ENCODE assay signal across 14 cellular contexts in genomic region chr14:59067135-59067894, GRCh38.
A peak's percentile ranks its signal among the peaks of the same experiment; 100 is the strongest.
DNase-seq lines count a peak whose midpoint lies in the region; ATAC-seq, FAIRE-seq and TF ChIP-seq lines count a peak whose summit lies in the region.
"Had no signal": no experiment of that assay in that cellular context is flagged by ENCODE, and none has a peak within 500 bp of the region (broad histone marks: within the 10 kb centered on the region; RNA-seq: fewer than 3 reads in every experiment).

No MANE protein-coding gene starts in this region.

- H4K20me1 ChIP-seq in HepG2 (ENCODE audit: insufficient read depth, low read length) (no peaks in the 10 kb centered on the region), GM12878 (ENCODE audit: control insufficient read depth, insufficient read depth) (no peaks in the 10 kb centered on the region), H9 (ENCODE audit: control insufficient read depth, insufficient read depth, insufficient read length) (no peaks in the 10 kb centered on the region)

- intact Hi-C loops in HepG2 (cut with micrococcal nuclease; ENCODE audit: unreplicated experiment) (no loop called here), right lobe of liver (cut with DNase I) (no loop called here), GM12878 (cut with micrococcal nuclease; ENCODE audit: unreplicated experiment) (loop anchor here (5.0 kb wide), 1 partner anchor 50 kb away; no protein-coding TSS in a partner anchor)
- intact Hi-C loops in CD8-positive, alpha-beta T cell (cut with DNase I, micrococcal nuclease) = no loop called here

- no peaks in the 10 kb centered on the region for H3K4me1 Mint-ChIP-seq in H9
- no peaks in the 10 kb centered on the region for H3K4me1 Mint-ChIP-seq in CD8-positive, alpha-beta T cell (ENCODE audit: low read depth)
- H3K4me1 Mint-ChIP-seq: natural killer cell had no signal

- CTCF ChIA-PET in HepG2 (lab: Yijun Ruan, JAX; ENCODE audit: low intra/inter-chr PET ratio, low total read pairs) = no interaction called here
- CTCF ChIA-PET in GM12878 (lab: Yijun Ruan, JAX) = interaction anchor here (0.6 to 1.5 kb wide), 2 partner anchors 39 to 566 kb away, joined by 3 read pairs; no protein-coding TSS in a partner anchor
- CTCF ChIA-PET in CD8-positive, alpha-beta T cell (lab: Charles Lee) = no interaction called here

- no peak overlapping the region for H3K4me3 ChIP-seq in HepG2 (replicated peaks in 1 of 3; ENCODE audit: insufficient read depth in 1 of 3, low read depth in 2 of 3, low read length in 3 of 3)
- H3K4me3 ChIP-seq in right lobe of liver = no peak overlapping the region
- H3K4me3 ChIP-seq in GM12878 = no peak overlapping the region
- H3K4me3 ChIP-seq in mesenchymal stem cell (ENCODE audit: insufficient read depth in 1 of 2, low read depth in 1 of 2, low read length in 2 of 2) = no peak overlapping the region
- H3K4me3 ChIP-seq in CD8-positive, alpha-beta T cell (ENCODE audit: low read depth, low read length) = no peak overlapping the region
- H3K4me3 ChIP-seq: heart left ventricle had no signal

- H2BK5ac ChIP-seq in mesenchymal stem cell (ENCODE audit: low read depth, low read length, poor library complexity, severe bottlenecking) (no peak overlapping the region), H9 (ENCODE audit: insufficient read length, low read length) (no peak overlapping the region)

- TF ChIP-seq RAD21 in HepG2 (CRISPR knock-in tag; IDR thresholded peaks at IDR 0.05) (no peak), GM12878 (IDR thresholded peaks at IDR 0.05; ENCODE audit: insufficient read depth, low read depth, low read length) (no peak)

- POLR2A ChIA-PET in HepG2 (lab: Yijun Ruan, JAX) (no interaction called here), GM12878 (lab: Charles Lee) (no interaction called here)
- POLR2A ChIA-PET in CD8-positive, alpha-beta T cell (lab: Charles Lee) = no interaction called here

- H3K27me3 ChIP-seq in HepG2 (ENCODE audit: control insufficient read depth in 1 of 2, insufficient read depth in 2 of 2, low read length in 2 of 2) (0 out of 5 replicates have a peak, but pooled peaks cover 0 to 1% of the 10 kb centered on the region in 2 experiments), right lobe of liver (no peaks in the 10 kb centered on the region), GM12878 (replicated peaks in 1 of 2; ENCODE audit: control insufficient read depth in 2 of 2, insufficient read depth in 2 of 2, low read length in 1 of 2) (no peaks in the 10 kb centered on the region), mesenchymal stem cell (ENCODE audit: control insufficient read depth in 1 of 2, insufficient read depth in 1 of 2, low read length in 2 of 2) (no peaks in the 10 kb centered on the region), H9 (ENCODE audit: insufficient read depth, low read length) (no peaks in the 10 kb centered on the region)
- no peaks in the 10 kb centered on the region for H3K27me3 ChIP-seq in CD8-positive, alpha-beta T cell (ENCODE audit: insufficient read depth, low read length)

- TF ChIP-seq POLR2A in HepG2 (IDR thresholded peaks at IDR 0.05; ENCODE audit: insufficient read depth in 1 of 2, low read depth in 2 of 2, low read length in 2 of 2) (no peak), right lobe of liver (IDR thresholded peaks at IDR 0.05) (no peak), GM12878 (IDR thresholded peaks at IDR 0.05; ENCODE audit: low read depth, low read length) (no peak)

- H3K14ac ChIP-seq in mesenchymal stem cell (ENCODE audit: low read length in 2 of 2) (peak overlapping the region in 1 of 2 experiments; percentile 41), H9 (ENCODE audit: insufficient read depth, low read length) (no peak overlapping the region)

- H3K79me2 ChIP-seq in HepG2 (ENCODE audit: insufficient read depth, low read length) = no peaks in the 10 kb centered on the region
- no peaks in the 10 kb centered on the region for H3K79me2 ChIP-seq in GM12878 (ENCODE audit: control insufficient read depth, insufficient read depth, low read length)
- no peaks in the 10 kb centered on the region for H3K79me2 ChIP-seq in H9 (ENCODE audit: insufficient read depth, low read length)

- H3K27ac Mint-ChIP-seq in H9 = no peak overlapping the region
- no peak overlapping the region for H3K27ac Mint-ChIP-seq in CD8-positive, alpha-beta T cell
- H3K27ac Mint-ChIP-seq: natural killer cell had no signal

- TF ChIP-seq EP300 in HepG2 (IDR thresholded peaks at IDR 0.05; ENCODE audit: low read depth in 2 of 2, low read length in 2 of 2) (no peak), HepG2 (CRISPR knock-in tag; IDR thresholded peaks at IDR 0.05; ENCODE audit: borderline replicate concordance) (no peak), GM12878 (IDR thresholded peaks at IDR 0.05; ENCODE audit: borderline replicate concordance in 1 of 2, control insufficient read depth in 1 of 2, low read depth in 2 of 2, low read length in 2 of 2) (no peak)

- SMC1A ChIA-PET in GM12878 (lab: Charles Lee; ENCODE audit: uncharacterized antibody, unreplicated experiment) = interaction anchor here (0.9 to 1.0 kb wide), 2 partner anchors 12 to 57 kb away, joined by 3 read pairs; no protein-coding TSS in a partner anchor

- H3K18ac ChIP-seq in mesenchymal stem cell (ENCODE audit: low read depth in 1 of 2, low read length in 2 of 2) = peak overlapping the region; percentile 66 to 75
- H3K18ac ChIP-seq in H9 (ENCODE audit: insufficient read length, low read depth, low read length) = no peak overlapping the region

- in situ Hi-C loops in HepG2 (cut with HindIII; ENCODE audit: extremely low pct_ligation_motif_present, low pct_unique_long_range_greater_than_20kb) (no loop called here), GM12878 (cut with MboI) (no loop called here)

- no peak overlapping the region for H3K56ac ChIP-seq in H9 (ENCODE audit: insufficient read length, low read depth, low read length)

- no peak for ATAC-seq in HepG2
- no peak for ATAC-seq in right lobe of liver
- peak; percentile 61 for ATAC-seq in GM12878
- no peak for ATAC-seq in GM18858 (IDR thresholded peaks at IDR 0.05; ENCODE audit: unreplicated experiment)
- no peak for ATAC-seq in CD8-positive, alpha-beta T cell
- ATAC-seq: natural killer cell had no signal

- H2BK15ac ChIP-seq in mesenchymal stem cell (ENCODE audit: low read depth, poor library complexity, severe bottlenecking) (no peak overlapping the region), H9 (ENCODE audit: low read depth, low read length) (no peak overlapping the region)

- no peaks in the 10 kb centered on the region for H3K27me3 Mint-ChIP-seq in H9 (ENCODE audit: low read depth)
- H3K27me3 Mint-ChIP-seq in CD8-positive, alpha-beta T cell (ENCODE audit: low read depth) = no peaks in the 10 kb centered on the region

- H3K36me3 Mint-ChIP-seq in H9 (ENCODE audit: insufficient read depth in 1 of 3, low read depth in 3 of 3) = peaks cover 0 to 4% (median 3%) of the 10 kb centered on the region in 3 experiments; a peak in 2 of 7 replicates
- H3K36me3 Mint-ChIP-seq in CD8-positive, alpha-beta T cell = no peaks in the 10 kb centered on the region
- H3K36me3 Mint-ChIP-seq: natural killer cell had no signal

- 8% methylated on average over 4 of the region's 4 CpGs for WGBS in HepG2 (ENCODE audit: low lambda C conversion rate)
- WGBS in right lobe of liver (ENCODE audit: insufficient coverage, low coverage, low lambda C conversion rate, missing lambda C conversion rate) = 35% methylated on average over 1 of the region's 4 CpGs
- 11% methylated on average over 4 of the region's 4 CpGs for WGBS in GM12878 (ENCODE audit: insufficient coverage, insufficient replicate concordance, low lambda C conversion rate, missing lambda C conversion rate)
- 49% methylated on average over 3 of the region's 4 CpGs for WGBS in mesenchymal stem cell
- WGBS in H9 (ENCODE audit: extremely low coverage, insufficient read length, low lambda C conversion rate) = no CpG with 5 or more reads among the region's 4 CpGs

- BruUV-seq in HepG2 (replicated peaks; lab: Mats Ljungman, UMichigan) = no TSS peak
- no TSS peak for BruUV-seq in GM12878 (replicated peaks; lab: Mats Ljungman, UMichigan)

- peaks cover 7 to 11% of the 10 kb centered on the region in 2 experiments for H3K9me3 Mint-ChIP-seq in H9
- H3K9me3 Mint-ChIP-seq in CD8-positive, alpha-beta T cell = peaks cover 5% of the 10 kb centered on the region

- H3K9ac ChIP-seq in HepG2 (ENCODE audit: insufficient read depth, low read depth, low read length) (no peak overlapping the region), GM12878 (ENCODE audit: control insufficient read depth, insufficient read depth, low read length) (no peak overlapping the region), mesenchymal stem cell (ENCODE audit: low read length) (no peak overlapping the region), H9 (ENCODE audit: extremely low read depth, insufficient read length, low read length) (no peak overlapping the region)

- no peaks in the 10 kb centered on the region for H3K36me3 ChIP-seq in HepG2 (replicated peaks in 1 of 2; ENCODE audit: control insufficient read depth in 1 of 2, insufficient read depth in 2 of 2, low read length in 2 of 2)
- no peaks in the 10 kb centered on the region for H3K36me3 ChIP-seq in right lobe of liver
- no peaks in the 10 kb centered on the region for H3K36me3 ChIP-seq in GM12878 (ENCODE audit: control insufficient read depth in 2 of 2, insufficient read depth in 2 of 2, low read length in 1 of 2)
- H3K36me3 ChIP-seq in mesenchymal stem cell (ENCODE audit: control insufficient read depth in 1 of 2, insufficient read depth in 2 of 2, low read depth in 1 of 2, low read length in 2 of 2) = no peaks in the 10 kb centered on the region
- H3K36me3 ChIP-seq in CD8-positive, alpha-beta T cell (ENCODE audit: insufficient read depth, low read length) = no peaks in the 10 kb centered on the region
- H3K36me3 ChIP-seq: heart left ventricle had no signal

- H3K79me1 ChIP-seq in mesenchymal stem cell (replicated peaks; ENCODE audit: low read length, poor library complexity, severe bottlenecking) (no peaks in the 10 kb centered on the region), H9 (ENCODE audit: insufficient read depth, low read depth, low read length, poor library complexity, severe bottlenecking) (no peaks in the 10 kb centered on the region)

- FAIRE-seq in HepG2 (lab: Jason Lieb, UNC) (no peak), GM12878 (lab: Jason Lieb, UNC) (no peak)
- FAIRE-seq: D721Med had no signal

- no peak overlapping the region for H4K91ac ChIP-seq in mesenchymal stem cell (ENCODE audit: low read length)
- H4K91ac ChIP-seq in H9 (ENCODE audit: insufficient read length, low read depth, low read length) = no peak overlapping the region

- H3K27ac ChIP-seq in HepG2 (ENCODE audit: extremely low read length, insufficient read depth, low read length) (no peak overlapping the region), right lobe of liver (no peak overlapping the region), GM12878 (ENCODE audit: control insufficient read depth, insufficient read depth) (no peak overlapping the region), mesenchymal stem cell (ENCODE audit: low read length, poor library complexity, severe bottlenecking) (no peak overlapping the region), H9 (ENCODE audit: insufficient read length, low read depth, low read length) (no peak overlapping the region)
- H3K27ac ChIP-seq in CD8-positive, alpha-beta T cell (ENCODE audit: low read depth, low read length) = no peak overlapping the region
- H3K27ac ChIP-seq: heart left ventricle had no signal

- peaks cover 18% of the 10 kb centered on the region for H3K4me1 ChIP-seq in HepG2 (ENCODE audit: insufficient read depth, low read length)
- H3K4me1 ChIP-seq in right lobe of liver = no peaks in the 10 kb centered on the region
- H3K4me1 ChIP-seq in GM12878 (ENCODE audit: control insufficient read depth, insufficient read depth, low read length) = no peaks in the 10 kb centered on the region
- H3K4me1 ChIP-seq in mesenchymal stem cell (ENCODE audit: control insufficient read depth, insufficient read depth, low read depth, low read length) = no peaks in the 10 kb centered on the region
- no peaks in the 10 kb centered on the region for H3K4me1 ChIP-seq in H9 (ENCODE audit: insufficient read depth, low read length)
- H3K4me1 ChIP-seq in CD8-positive, alpha-beta T cell (ENCODE audit: insufficient read depth, low read length) = no peaks in the 10 kb centered on the region
- H3K4me1 ChIP-seq: heart left ventricle had no signal

- H3T11ph ChIP-seq in H9 (ENCODE audit: low read length) = no peak overlapping the region

- DNase-seq in HepG2 (ENCODE audit: low spot score) (no peak), right lobe of liver (no peak), GM12878 (ENCODE audit: low read depth, low spot score) (no peak), mesenchymal stem cell (peak; percentile 26), H9 (no peak), mesenteric fat pad (ENCODE audit: low spot score) (no peak)
- no peak for DNase-seq in CD8-positive, alpha-beta T cell
- DNase-seq: cerebellar nuclear complex, heart left ventricle, natural killer cell, NCI-H774, T-helper 9 cell had no signal

- H3K4me2 ChIP-seq in HepG2 (ENCODE audit: low read depth, low read length) (no peak overlapping the region), GM12878 (ENCODE audit: control insufficient read depth, insufficient read depth) (no peak overlapping the region), mesenchymal stem cell (ENCODE audit: low read length, poor library complexity, severe bottlenecking) (no peak overlapping the region), H9 (ENCODE audit: insufficient read depth, insufficient read length, low read length) (no peak overlapping the region)

- H4K8ac ChIP-seq in mesenchymal stem cell (ENCODE audit: low read length) (peak overlapping the region; percentile 87), H9 (replicated peaks; ENCODE audit: insufficient read length, low read depth, low read length) (no peak overlapping the region)

- no peak overlapping the region for H3K4ac ChIP-seq in mesenchymal stem cell (ENCODE audit: low read depth in 1 of 2, low read length in 2 of 2)
- H3K4ac ChIP-seq in H9 (ENCODE audit: low read depth, low read length) = no peak overlapping the region

- H3K23ac ChIP-seq in mesenchymal stem cell (ENCODE audit: low read length in 2 of 2) = peak overlapping the region in 1 of 2 experiments; percentile 9
- no peak overlapping the region for H3K23ac ChIP-seq in H9 (ENCODE audit: insufficient read length, low read depth, low read length)

- H3K9me3 ChIP-seq in HepG2 (ENCODE audit: low read length) = peaks cover 6% of the 10 kb centered on the region
- H3K9me3 ChIP-seq in right lobe of liver = peaks cover 0 to 4% (median 0%) of the 10 kb centered on the region in 4 donors
- no peaks in the 10 kb centered on the region; the same call in 2 of the 3 replicates for H3K9me3 ChIP-seq in GM12878 (replicated peaks; ENCODE audit: control insufficient read depth, insufficient read depth, low read length)
- peaks cover 31% of the 10 kb centered on the region for H3K9me3 ChIP-seq in mesenchymal stem cell (ENCODE audit: control insufficient read depth, low read length)
- no peaks in the 10 kb centered on the region for H3K9me3 ChIP-seq in H9 (ENCODE audit: control insufficient read depth, low read depth, low read length)
- no peaks in the 10 kb centered on the region for H3K9me3 ChIP-seq in CD8-positive, alpha-beta T cell (ENCODE audit: low read length)

- H2BK12ac ChIP-seq in mesenchymal stem cell (ENCODE audit: low read length in 2 of 2) (peak overlapping the region; percentile 15 to 39), H9 (ENCODE audit: insufficient read length, low read depth, low read length) (no peak overlapping the region)

- H3K23me2 ChIP-seq in H9 (ENCODE audit: insufficient read length, low read depth, low read length, poor library complexity, severe bottlenecking) = no peaks in the 10 kb centered on the region

- no peak overlapping the region for H2BK20ac ChIP-seq in H9 (ENCODE audit: low read depth, low read length, poor library complexity, severe bottlenecking)

- H4K5ac ChIP-seq in H9 (ENCODE audit: insufficient read length, low read depth, low read length) = no peak overlapping the region

- no peak overlapping the region for H2AK5ac ChIP-seq in mesenchymal stem cell (ENCODE audit: low read length, severe bottlenecking)
- no peak overlapping the region for H2AK5ac ChIP-seq in H9 (ENCODE audit: insufficient read length, low read length)

- H2AFZ ChIP-seq in HepG2 (ENCODE audit: low read length) = no peak overlapping the region
- H2AFZ ChIP-seq in GM12878 (ENCODE audit: control insufficient read depth, low read depth, low read length) = no peak overlapping the region
- H2AFZ ChIP-seq in mesenchymal stem cell (ENCODE audit: low read depth, low read length) = no peak overlapping the region
- no peak overlapping the region for H2AFZ ChIP-seq in H9 (ENCODE audit: low read length)

- TF ChIP-seq CTCF in HepG2 (CRISPR knock-in tag; IDR thresholded peaks at IDR 0.05) (no peak), right lobe of liver (IDR thresholded peaks at IDR 0.05) (no peak), GM12878 (IDR thresholded peaks at IDR 0.05 in 2 of 3, conservative IDR thresholded peaks at IDR 0.05 in 1 of 3; ENCODE audit: control insufficient read depth in 2 of 3, extremely low read depth in 1 of 3, insufficient read depth in 1 of 3, low read depth in 3 of 3, low read length in 3 of 3) (no peak), H9 (conservative IDR thresholded peaks at IDR 0.05) (no peak)
- no peak for TF ChIP-seq CTCF in CD8-positive, alpha-beta T cell (IDR thresholded peaks at IDR 0.05)

- H2BK120ac ChIP-seq in mesenchymal stem cell (ENCODE audit: low read depth, low read length) = no peak overlapping the region
- no peak overlapping the region for H2BK120ac ChIP-seq in H9 (ENCODE audit: low read depth, low read length, poor library complexity, severe bottlenecking)

- H3K4me3 Mint-ChIP-seq in H9 = no peak overlapping the region
- no peak overlapping the region for H3K4me3 Mint-ChIP-seq in CD8-positive, alpha-beta T cell
- H3K4me3 Mint-ChIP-seq: natural killer cell had no signal

- RAD21 ChIA-PET in GM12878 (lab: Charles Lee; ENCODE audit: unreplicated experiment) = interaction anchor here (1.2 kb wide), 1 partner anchor 15 kb away, joined by 3 read pairs; no protein-coding TSS in a partner anchor

Comparison
In these comparisons a context has a peak if more than half of its experiments do, and no peak if none do; other contexts are left out.
1. Of the 75 proteins assayed by ChIP-seq in both HepG2 and GM12878: peak only in HepG2: PRDM15; only in GM12878: none; in both: none; in neither: 74.